In the genomic region with DNA sequence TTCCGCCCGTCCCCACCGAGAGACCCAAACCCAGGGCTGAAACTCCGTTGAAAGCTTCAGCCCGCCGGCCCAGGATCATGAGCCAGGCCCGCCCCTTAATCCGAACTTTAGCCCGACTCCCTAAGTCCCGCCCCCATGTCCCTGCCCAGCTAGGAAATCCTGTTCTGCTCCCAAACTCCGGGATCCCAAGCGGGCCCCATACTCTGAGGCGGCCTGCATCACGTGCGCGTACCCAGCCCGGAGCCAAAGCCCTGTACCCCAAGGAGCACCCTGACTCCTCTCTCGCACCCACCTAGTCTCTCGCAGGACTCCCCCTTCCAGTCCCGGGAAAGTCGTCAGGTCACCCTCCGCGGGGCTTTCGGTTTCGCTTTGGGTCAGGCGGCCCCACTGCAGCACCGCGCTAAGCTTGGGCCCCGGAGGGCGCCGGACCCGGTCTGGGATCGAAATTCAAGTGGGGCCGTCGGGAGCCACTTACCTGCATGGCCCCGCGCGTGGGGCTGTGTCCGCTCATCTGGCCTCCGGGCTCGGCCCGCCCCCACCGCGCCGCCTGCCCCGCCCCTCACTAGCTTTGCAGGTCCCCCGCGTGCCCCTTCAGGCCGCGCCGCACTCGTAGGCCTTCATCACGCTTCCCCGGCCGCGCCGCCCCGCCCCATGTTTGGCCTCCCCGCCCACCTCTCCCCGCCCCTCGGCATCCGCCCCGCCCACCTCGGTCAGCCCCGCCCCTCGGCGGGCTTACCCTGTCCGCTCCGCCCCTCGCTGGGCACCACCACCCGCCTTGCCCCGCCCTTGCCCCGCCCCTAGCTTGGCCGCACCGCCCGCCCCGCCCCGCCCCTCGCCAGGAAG, we compare ENCODE assay signal across 1 cellular context.
TF ChIP-seq lines count a peak whose summit lies in the region.

A gene (minus strand): TSS at position 629 of the 843 bp plus-strand sequence. CDS start 118 bp downstream, at position 511.

TF ChIP-seq in HepG2, 621 proteins besides CTCF, POLR2A, EP300 and RAD21 (continued from another document and continues in another):
- no peak for TF ChIP-seq TCF7L2 (IDR thresholded peaks at IDR 0.05; ENCODE audit: low read depth, low read length)
- peak; percentile 82 for TF ChIP-seq RBFOX2 (IDR thresholded peaks at IDR 0.05; ENCODE audit: low read depth, low read length)
- no peak for TF ChIP-seq TCF12 (IDR thresholded peaks at IDR 0.05)
- peak; percentile 72; the same call in 1 of the 2 replicates for TF ChIP-seq TCF12 (CRISPR knock-in tag; IDR thresholded peaks at IDR 0.05)
- peak; percentile 76 for TF ChIP-seq ZMAT3 (CRISPR knock-in tag; conservative IDR thresholded peaks at IDR 0.05)
- TF ChIP-seq, protein P1, sequence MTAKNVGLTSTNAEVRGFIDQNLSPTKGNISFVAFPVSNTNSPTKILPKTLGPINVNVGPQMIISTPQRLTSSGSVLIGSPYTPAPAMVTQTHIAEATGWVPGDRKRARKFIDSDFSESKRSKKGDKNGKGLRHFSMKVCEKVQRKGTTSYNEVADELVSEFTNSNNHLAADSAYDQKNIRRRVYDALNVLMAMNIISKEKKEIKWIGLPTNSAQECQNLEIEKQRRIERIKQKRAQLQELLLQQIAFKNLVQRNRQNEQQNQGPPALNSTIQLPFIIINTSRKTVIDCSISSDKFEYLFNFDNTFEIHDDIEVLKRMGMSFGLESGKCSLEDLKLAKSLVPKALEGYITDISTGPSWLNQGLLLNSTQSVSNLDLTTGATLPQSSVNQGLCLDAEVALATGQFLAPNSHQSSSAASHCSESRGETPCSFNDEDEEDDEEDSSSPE (CRISPR knock-in tag; IDR thresholded peaks at IDR 0.05), result peak; percentile 68
- peak; percentile 98 for TF ChIP-seq SP4 (CRISPR knock-in tag; IDR thresholded peaks at IDR 0.05)
- peak; percentile 44; the same call in 1 of the 2 replicates for TF ChIP-seq KDM3A (CRISPR knock-in tag; IDR thresholded peaks at IDR 0.05; ENCODE audit: low read depth)
- TF ChIP-seq, protein P2, sequence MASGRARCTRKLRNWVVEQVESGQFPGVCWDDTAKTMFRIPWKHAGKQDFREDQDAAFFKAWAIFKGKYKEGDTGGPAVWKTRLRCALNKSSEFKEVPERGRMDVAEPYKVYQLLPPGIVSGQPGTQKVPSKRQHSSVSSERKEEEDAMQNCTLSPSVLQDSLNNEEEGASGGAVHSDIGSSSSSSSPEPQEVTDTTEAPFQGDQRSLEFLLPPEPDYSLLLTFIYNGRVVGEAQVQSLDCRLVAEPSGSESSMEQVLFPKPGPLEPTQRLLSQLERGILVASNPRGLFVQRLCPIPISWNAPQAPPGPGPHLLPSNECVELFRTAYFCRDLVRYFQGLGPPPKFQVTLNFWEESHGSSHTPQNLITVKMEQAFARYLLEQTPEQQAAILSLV (CRISPR knock-in tag; IDR thresholded peaks at IDR 0.05; ENCODE audit: borderline replicate concordance), result peak; percentile 81; the same call in 1 of the 2 replicates
- TF ChIP-seq, protein P3, sequence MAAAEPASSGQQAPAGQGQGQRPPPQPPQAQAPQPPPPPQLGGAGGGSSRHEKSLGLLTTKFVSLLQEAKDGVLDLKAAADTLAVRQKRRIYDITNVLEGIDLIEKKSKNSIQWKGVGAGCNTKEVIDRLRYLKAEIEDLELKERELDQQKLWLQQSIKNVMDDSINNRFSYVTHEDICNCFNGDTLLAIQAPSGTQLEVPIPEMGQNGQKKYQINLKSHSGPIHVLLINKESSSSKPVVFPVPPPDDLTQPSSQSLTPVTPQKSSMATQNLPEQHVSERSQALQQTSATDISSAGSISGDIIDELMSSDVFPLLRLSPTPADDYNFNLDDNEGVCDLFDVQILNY (CRISPR knock-in tag; conservative IDR thresholded peaks at IDR 0.05), result peak; percentile 54; the same call in 1 of the 2 replicates
- TF ChIP-seq, protein P4, sequence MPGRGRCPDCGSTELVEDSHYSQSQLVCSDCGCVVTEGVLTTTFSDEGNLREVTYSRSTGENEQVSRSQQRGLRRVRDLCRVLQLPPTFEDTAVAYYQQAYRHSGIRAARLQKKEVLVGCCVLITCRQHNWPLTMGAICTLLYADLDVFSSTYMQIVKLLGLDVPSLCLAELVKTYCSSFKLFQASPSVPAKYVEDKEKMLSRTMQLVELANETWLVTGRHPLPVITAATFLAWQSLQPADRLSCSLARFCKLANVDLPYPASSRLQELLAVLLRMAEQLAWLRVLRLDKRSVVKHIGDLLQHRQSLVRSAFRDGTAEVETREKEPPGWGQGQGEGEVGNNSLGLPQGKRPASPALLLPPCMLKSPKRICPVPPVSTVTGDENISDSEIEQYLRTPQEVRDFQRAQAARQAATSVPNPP (CRISPR knock-in tag; IDR thresholded peaks at IDR 0.05), result 0 out of 2 replicates have a peak, but pooled peaks have one; percentile 55
- peak; percentile 35; the same call in 1 of the 2 replicates for TF ChIP-seq MIXL1 (CRISPR knock-in tag; IDR thresholded peaks at IDR 0.05)
- peak; percentile 47 for TF ChIP-seq NFYB (CRISPR knock-in tag; IDR thresholded peaks at IDR 0.05)
- TF ChIP-seq ZNF792 (CRISPR knock-in tag; IDR thresholded peaks at IDR 0.05), result peak; percentile 52; the same call in 1 of the 2 replicates
- no peak for TF ChIP-seq CEBPB (IDR thresholded peaks at IDR 0.05; ENCODE audit: borderline replicate concordance, low read depth, low read length)
- peak; percentile 97; the same call in 1 of the 2 replicates for TF ChIP-seq ZNF337 (CRISPR knock-in tag; IDR thresholded peaks at IDR 0.05; ENCODE audit: borderline replicate concordance, low read depth)
- TF ChIP-seq, protein P5, sequence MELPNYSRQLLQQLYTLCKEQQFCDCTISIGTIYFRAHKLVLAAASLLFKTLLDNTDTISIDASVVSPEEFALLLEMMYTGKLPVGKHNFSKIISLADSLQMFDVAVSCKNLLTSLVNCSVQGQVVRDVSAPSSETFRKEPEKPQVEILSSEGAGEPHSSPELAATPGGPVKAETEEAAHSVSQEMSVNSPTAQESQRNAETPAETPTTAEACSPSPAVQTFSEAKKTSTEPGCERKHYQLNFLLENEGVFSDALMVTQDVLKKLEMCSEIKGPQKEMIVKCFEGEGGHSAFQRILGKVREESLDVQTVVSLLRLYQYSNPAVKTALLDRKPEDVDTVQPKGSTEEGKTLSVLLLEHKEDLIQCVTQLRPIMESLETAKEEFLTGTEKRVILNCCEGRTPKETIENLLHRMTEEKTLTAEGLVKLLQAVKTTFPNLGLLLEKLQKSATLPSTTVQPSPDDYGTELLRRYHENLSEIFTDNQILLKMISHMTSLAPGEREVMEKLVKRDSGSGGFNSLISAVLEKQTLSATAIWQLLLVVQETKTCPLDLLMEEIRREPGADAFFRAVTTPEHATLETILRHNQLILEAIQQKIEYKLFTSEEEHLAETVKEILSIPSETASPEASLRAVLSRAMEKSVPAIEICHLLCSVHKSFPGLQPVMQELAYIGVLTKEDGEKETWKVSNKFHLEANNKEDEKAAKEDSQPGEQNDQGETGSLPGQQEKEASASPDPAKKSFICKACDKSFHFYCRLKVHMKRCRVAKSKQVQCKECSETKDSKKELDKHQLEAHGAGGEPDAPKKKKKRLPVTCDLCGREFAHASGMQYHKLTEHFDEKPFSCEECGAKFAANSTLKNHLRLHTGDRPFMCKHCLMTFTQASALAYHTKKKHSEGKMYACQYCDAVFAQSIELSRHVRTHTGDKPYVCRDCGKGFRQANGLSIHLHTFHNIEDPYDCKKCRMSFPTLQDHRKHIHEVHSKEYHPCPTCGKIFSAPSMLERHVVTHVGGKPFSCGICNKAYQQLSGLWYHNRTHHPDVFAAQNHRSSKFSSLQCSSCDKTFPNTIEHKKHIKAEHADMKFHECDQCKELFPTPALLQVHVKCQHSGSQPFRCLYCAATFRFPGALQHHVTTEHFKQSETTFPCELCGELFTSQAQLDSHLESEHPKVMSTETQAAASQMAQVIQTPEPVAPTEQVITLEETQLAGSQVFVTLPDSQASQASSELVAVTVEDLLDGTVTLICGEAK (IDR thresholded peaks at IDR 0.05), result no peak
- TF ChIP-seq, protein P5 (CRISPR knock-in tag; IDR thresholded peaks at IDR 0.05), result peak; percentile 60; the same call in 1 of the 2 replicates
- TF ChIP-seq, protein P6, sequence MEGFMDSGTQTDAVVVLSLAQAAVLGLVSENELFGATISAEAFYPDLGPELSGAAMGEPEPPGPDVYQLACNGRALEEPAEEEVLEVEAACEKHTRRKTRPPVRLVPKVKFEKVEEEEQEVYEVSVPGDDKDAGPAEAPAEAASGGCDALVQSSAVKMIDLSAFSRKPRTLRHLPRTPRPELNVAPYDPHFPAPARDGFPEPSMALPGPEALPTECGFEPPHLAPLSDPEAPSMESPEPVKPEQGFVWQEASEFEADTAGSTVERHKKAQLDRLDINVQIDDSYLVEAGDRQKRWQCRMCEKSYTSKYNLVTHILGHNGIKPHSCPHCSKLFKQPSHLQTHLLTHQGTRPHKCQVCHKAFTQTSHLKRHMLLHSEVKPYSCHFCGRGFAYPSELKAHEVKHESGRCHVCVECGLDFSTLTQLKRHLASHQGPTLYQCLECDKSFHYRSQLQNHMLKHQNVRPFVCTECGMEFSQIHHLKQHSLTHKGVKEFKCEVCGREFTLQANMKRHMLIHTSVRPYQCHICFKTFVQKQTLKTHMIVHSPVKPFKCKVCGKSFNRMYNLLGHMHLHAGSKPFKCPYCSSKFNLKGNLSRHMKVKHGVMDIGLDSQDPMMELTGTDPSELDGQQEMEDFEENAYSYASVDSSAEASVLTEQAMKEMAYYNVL (CRISPR knock-in tag; IDR thresholded peaks at IDR 0.05; ENCODE audit: borderline replicate concordance), result peak; percentile 64
- TF ChIP-seq, protein P7, sequence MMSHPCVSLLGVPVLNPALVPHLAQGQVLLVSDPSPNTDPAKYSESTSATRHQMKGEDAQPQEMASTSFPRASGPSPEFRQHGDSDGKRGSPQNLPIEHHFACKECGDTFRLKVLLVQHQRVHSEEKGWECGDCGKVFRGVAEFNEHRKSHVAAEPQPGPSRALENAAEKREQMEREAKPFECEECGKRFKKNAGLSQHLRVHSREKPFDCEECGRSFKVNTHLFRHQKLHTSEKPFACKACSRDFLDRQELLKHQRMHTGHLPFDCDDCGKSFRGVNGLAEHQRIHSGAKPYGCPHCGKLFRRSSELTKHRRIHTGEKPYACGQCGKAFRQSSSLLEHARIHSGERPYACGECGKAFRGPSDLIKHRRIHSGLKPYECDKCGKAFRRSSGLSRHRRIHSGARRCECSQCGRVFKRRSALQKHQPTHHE (CRISPR knock-in tag; IDR thresholded peaks at IDR 0.05; ENCODE audit: borderline replicate concordance), result 0 out of 2 replicates have a peak, but pooled peaks have one; percentile 48
- peak; percentile 82 for TF ChIP-seq ZNF567 (CRISPR knock-in tag; IDR thresholded peaks at IDR 0.05; ENCODE audit: borderline replicate concordance)
- TF ChIP-seq, protein P8, sequence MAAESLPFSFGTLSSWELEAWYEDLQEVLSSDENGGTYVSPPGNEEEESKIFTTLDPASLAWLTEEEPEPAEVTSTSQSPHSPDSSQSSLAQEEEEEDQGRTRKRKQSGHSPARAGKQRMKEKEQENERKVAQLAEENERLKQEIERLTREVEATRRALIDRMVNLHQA (CRISPR knock-in tag; IDR thresholded peaks at IDR 0.05), result no peak
- TF ChIP-seq GABPA (IDR thresholded peaks at IDR 0.05; ENCODE audit: low read depth, low read length), result no peak; the same call in 1 of the 2 replicates
- TF ChIP-seq GABPA (CRISPR knock-in tag; IDR thresholded peaks at IDR 0.05; ENCODE audit: low read depth), result 0 out of 2 replicates have a peak, but pooled peaks have one; percentile 42
- TF ChIP-seq MXD4 (CRISPR knock-in tag; IDR thresholded peaks at IDR 0.05), result peak; percentile 72; the same call in 1 of the 2 replicates
- TF ChIP-seq, protein P9, sequence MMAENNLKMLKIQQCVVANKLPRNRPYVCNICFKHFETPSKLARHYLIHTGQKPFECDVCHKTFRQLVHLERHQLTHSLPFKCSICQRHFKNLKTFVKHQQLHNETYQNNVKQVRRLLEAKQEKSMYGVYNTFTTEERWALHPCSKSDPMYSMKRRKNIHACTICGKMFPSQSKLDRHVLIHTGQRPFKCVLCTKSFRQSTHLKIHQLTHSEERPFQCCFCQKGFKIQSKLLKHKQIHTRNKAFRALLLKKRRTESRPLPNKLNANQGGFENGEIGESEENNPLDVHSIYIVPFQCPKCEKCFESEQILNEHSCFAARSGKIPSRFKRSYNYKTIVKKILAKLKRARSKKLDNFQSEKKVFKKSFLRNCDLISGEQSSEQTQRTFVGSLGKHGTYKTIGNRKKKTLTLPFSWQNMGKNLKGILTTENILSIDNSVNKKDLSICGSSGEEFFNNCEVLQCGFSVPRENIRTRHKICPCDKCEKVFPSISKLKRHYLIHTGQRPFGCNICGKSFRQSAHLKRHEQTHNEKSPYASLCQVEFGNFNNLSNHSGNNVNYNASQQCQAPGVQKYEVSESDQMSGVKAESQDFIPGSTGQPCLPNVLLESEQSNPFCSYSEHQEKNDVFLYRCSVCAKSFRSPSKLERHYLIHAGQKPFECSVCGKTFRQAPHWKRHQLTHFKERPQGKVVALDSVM (CRISPR knock-in tag; IDR thresholded peaks at IDR 0.05), result 0 out of 2 replicates have a peak, but pooled peaks have one; percentile 34
- TF ChIP-seq ZNF773 (CRISPR knock-in tag; IDR thresholded peaks at IDR 0.05; ENCODE audit: borderline replicate concordance), result no peak
